1 cellular context compared by ENCODE assay signal in genomic region chr15:81323559-81323943, GRCh38.
TF ChIP-seq lines count a peak whose summit lies in the region.

No MANE protein-coding gene starts in this region.

TF ChIP-seq in HCT116, 20 proteins besides CTCF, POLR2A, EP300 and RAD21 (continued from another document):
- TF ChIP-seq ZBTB33 (IDR thresholded peaks at IDR 0.05; ENCODE audit: extremely low read depth, insufficient replicate concordance, low read length) = no peak
TF ChIP-seq in HCT116: peak in this region for 0.
